In the genomic region with DNA sequence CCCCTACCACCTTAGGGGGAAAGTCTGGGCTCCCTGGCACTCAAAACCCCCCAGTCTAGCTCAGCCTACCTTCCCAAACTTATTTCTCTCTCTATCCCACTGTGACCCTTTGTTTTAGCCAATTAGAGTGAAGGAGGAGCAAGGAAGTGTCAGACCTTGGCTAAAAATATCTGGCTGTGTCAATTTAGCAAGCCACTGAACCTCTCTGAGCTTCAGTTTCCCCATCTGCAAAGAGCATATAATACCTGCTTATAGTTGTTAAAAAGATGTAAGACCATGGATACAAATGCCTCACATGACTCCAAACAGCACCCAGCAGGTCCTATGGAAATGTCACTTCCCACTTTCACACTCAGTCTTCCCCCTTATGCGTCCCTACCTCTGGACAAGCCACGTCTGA, we compare ENCODE assay signal across 1 cellular context.
TF ChIP-seq lines count a peak whose summit lies in the region.

No MANE protein-coding gene starts in this region.

TF ChIP-seq in SK-N-SH treated with all-trans-retinoic acid at 6 μM for 48 hours, 23 proteins besides CTCF, POLR2A, EP300 and RAD21 (continued from another document):
- TF ChIP-seq, protein P1, sequence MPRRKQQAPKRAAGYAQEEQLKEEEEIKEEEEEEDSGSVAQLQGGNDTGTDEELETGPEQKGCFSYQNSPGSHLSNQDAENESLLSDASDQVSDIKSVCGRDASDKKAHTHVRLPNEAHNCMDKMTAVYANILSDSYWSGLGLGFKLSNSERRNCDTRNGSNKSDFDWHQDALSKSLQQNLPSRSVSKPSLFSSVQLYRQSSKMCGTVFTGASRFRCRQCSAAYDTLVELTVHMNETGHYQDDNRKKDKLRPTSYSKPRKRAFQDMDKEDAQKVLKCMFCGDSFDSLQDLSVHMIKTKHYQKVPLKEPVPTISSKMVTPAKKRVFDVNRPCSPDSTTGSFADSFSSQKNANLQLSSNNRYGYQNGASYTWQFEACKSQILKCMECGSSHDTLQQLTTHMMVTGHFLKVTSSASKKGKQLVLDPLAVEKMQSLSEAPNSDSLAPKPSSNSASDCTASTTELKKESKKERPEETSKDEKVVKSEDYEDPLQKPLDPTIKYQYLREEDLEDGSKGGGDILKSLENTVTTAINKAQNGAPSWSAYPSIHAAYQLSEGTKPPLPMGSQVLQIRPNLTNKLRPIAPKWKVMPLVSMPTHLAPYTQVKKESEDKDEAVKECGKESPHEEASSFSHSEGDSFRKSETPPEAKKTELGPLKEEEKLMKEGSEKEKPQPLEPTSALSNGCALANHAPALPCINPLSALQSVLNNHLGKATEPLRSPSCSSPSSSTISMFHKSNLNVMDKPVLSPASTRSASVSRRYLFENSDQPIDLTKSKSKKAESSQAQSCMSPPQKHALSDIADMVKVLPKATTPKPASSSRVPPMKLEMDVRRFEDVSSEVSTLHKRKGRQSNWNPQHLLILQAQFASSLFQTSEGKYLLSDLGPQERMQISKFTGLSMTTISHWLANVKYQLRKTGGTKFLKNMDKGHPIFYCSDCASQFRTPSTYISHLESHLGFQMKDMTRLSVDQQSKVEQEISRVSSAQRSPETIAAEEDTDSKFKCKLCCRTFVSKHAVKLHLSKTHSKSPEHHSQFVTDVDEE (CRISPR knock-in tag; IDR thresholded peaks at IDR 0.05), result no peak
- TF ChIP-seq ARNTL (CRISPR knock-in tag; IDR thresholded peaks at IDR 0.05; ENCODE audit: borderline replicate concordance, low read depth), result no peak
- TF ChIP-seq, protein P2, sequence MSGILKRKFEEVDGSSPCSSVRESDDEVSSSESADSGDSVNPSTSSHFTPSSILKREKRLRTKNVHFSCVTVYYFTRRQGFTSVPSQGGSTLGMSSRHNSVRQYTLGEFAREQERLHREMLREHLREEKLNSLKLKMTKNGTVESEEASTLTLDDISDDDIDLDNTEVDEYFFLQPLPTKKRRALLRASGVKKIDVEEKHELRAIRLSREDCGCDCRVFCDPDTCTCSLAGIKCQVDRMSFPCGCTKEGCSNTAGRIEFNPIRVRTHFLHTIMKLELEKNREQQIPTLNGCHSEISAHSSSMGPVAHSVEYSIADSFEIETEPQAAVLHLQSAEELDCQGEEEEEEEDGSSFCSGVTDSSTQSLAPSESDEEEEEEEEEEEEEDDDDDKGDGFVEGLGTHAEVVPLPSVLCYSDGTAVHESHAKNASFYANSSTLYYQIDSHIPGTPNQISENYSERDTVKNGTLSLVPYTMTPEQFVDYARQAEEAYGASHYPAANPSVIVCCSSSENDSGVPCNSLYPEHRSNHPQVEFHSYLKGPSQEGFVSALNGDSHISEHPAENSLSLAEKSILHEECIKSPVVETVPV (CRISPR knock-in tag; IDR thresholded peaks at IDR 0.05), result no peak
